18 cellular contexts compared by ENCODE assay signal in genomic region chr1:147565189-147565980, GRCh38. TPM values are rescaled to one million over a fixed set of nuclear protein-coding genes. Genes with fewer than 3 reads are reported as not detected.
DNase-seq lines count a peak whose midpoint lies in the region; ATAC-seq and TF ChIP-seq lines count a peak whose summit lies in the region.
"Had no signal": no experiment of that assay in that cellular context is flagged by ENCODE, and none has a peak within 500 bp of the region (broad histone marks: within the 10 kb centered on the region; RNA-seq: fewer than 3 reads in every experiment).

No MANE protein-coding gene starts in this region.

- H3K4me2 ChIP-seq in GM23338 (no peak overlapping the region; the same call in 1 of the 2 replicates), trophoblast cell (ENCODE audit: low read length) (no peak overlapping the region)

- H3K36me3 ChIP-seq in GM23338 (ENCODE audit: insufficient read depth): no peaks in the 10 kb centered on the region
- H3K36me3 ChIP-seq in trophoblast cell (ENCODE audit: control insufficient read depth in 1 of 2, insufficient read depth in 2 of 2, low read length in 2 of 2): no peaks in the 10 kb centered on the region
- no peaks in the 10 kb centered on the region for H3K36me3 ChIP-seq in colonic mucosa
- H3K36me3 ChIP-seq: BLaER1 had no signal

- H2BK120ac ChIP-seq in trophoblast cell (ENCODE audit: insufficient read depth, low read length, poor library complexity): no peak overlapping the region

- CTCF ChIA-PET in WTC11 (lab: Charles Lee): interaction anchor here (1.1 kb wide), 1 partner anchor 62 kb away, joined by 3 read pairs; no protein-coding TSS in a partner anchor

- no peaks in the 10 kb centered on the region for H3K9me2 ChIP-seq in GM23338 (ENCODE audit: insufficient read depth)

- DNase-seq in GM23338 (ENCODE audit: low spot score) (no peak), WTC11 (ENCODE audit: low spot score) (no peak), trophoblast cell (peak; percentile 59 to 91), caudate nucleus (lab: John Stamatoyannopoulos, UW) (no peak), colonic mucosa (no peak), NCI-H1694 (lab: John Stamatoyannopoulos, UW) (no peak)
- DNase-seq: ACHN; AML-193; CD4-positive, alpha-beta memory T cell; DND-41; EL; HCEC 1CT; KBM-7 had no signal

- no peak overlapping the region for H4K8ac ChIP-seq in trophoblast cell (ENCODE audit: low read depth, low read length)

- no peak overlapping the region for H3K14ac ChIP-seq in trophoblast cell (ENCODE audit: low read length)

- WGBS in trophoblast cell (ENCODE audit: extremely low coverage, insufficient coverage, insufficient read length): no CpG with 5 or more reads among the region's 3 CpGs

- H3K79me1 ChIP-seq in trophoblast cell (ENCODE audit: low read length): no peaks in the 10 kb centered on the region

- POLR2A ChIA-PET in WTC11 (lab: Charles Lee): no interaction called here

- no peak overlapping the region for H4K91ac ChIP-seq in trophoblast cell (ENCODE audit: low read depth, low read length)

- H3K79me2 ChIP-seq in GM23338 (replicated peaks; ENCODE audit: insufficient read depth) (peaks cover 10% of the 10 kb centered on the region; the same call in 1 of the 2 replicates), trophoblast cell (ENCODE audit: control insufficient read depth, insufficient read depth, low read length, poor library complexity) (no peaks in the 10 kb centered on the region)

- H2AFZ ChIP-seq in GM23338 (no peak overlapping the region), trophoblast cell (ENCODE audit: insufficient read depth, low read length, poor library complexity) (no peak overlapping the region)

- H2BK5ac ChIP-seq in trophoblast cell (ENCODE audit: low read depth, low read length, poor library complexity): no peak overlapping the region

- no peak overlapping the region for H3K4ac ChIP-seq in trophoblast cell (ENCODE audit: low read depth, low read length)

- intact Hi-C loops in colonic mucosa (cut with DNase I): no loop called here

- H2BK12ac ChIP-seq in trophoblast cell (ENCODE audit: low read length): no peak overlapping the region

- no peak overlapping the region for H3K23ac ChIP-seq in trophoblast cell (ENCODE audit: low read length)

- H3K4me1 ChIP-seq in GM23338 (ENCODE audit: insufficient read depth): peaks cover 69% of the 10 kb centered on the region
- H3K4me1 ChIP-seq in trophoblast cell (ENCODE audit: control insufficient read depth in 1 of 2, insufficient read depth in 2 of 2, low read length in 2 of 2): peaks cover 0 to 3% of the 10 kb centered on the region in 2 experiments
- H3K4me1 ChIP-seq in colonic mucosa: no peaks in the 10 kb centered on the region

- H4K12ac ChIP-seq in trophoblast cell (ENCODE audit: low read depth, low read length): no peak overlapping the region

- H3F3A ChIP-seq in GM23338 (replicated peaks; ENCODE audit: low read depth): no peaks in the 10 kb centered on the region

- H3K36me3 Mint-ChIP-seq in GM23338 (ENCODE audit: low read depth): peaks cover 4% of the 10 kb centered on the region
- H3K36me3 Mint-ChIP-seq in WTC11: 0 out of 2 replicates have a peak, but pooled peaks cover 4% of the 10 kb centered on the region
- H3K36me3 Mint-ChIP-seq: CD14-positive monocyte, IgD-negative memory B cell had no signal

- peaks cover 70% of the 10 kb centered on the region for H3K4me1 Mint-ChIP-seq in GM23338
- H3K4me1 Mint-ChIP-seq in WTC11: peaks cover 87% of the 10 kb centered on the region

- H3K9ac ChIP-seq in trophoblast cell (ENCODE audit: low read length) (no peak overlapping the region), colonic mucosa (ENCODE audit: low read depth in 2 of 2, low read length in 2 of 2) (no peak overlapping the region)
- H3K9ac ChIP-seq: BLaER1 had no signal

- no peaks in the 10 kb centered on the region for H4K20me1 ChIP-seq in GM23338 (replicated peaks; ENCODE audit: insufficient read depth)
- H4K20me1 ChIP-seq: BLaER1 had no signal

- H3K18ac ChIP-seq in trophoblast cell (ENCODE audit: low read length): no peak overlapping the region

- H3K4me3 Mint-ChIP-seq in GM23338 (no peak overlapping the region), WTC11 (no peak overlapping the region)
- H3K4me3 Mint-ChIP-seq: CD14-positive monocyte; CD4-positive, alpha-beta memory T cell; IgD-negative memory B cell had no signal

- H3K27ac Mint-ChIP-seq in GM23338 (peak overlapping the region; percentile 4), WTC11 (peak overlapping the region; percentile 16; the same call in 1 of the 2 replicates)
- H3K27ac Mint-ChIP-seq: CD4-positive, alpha-beta memory T cell; IgD-negative memory B cell had no signal

- H3K27ac ChIP-seq in GM23338 (ENCODE audit: low read depth): no peak overlapping the region
- no peak overlapping the region for H3K27ac ChIP-seq in trophoblast cell (ENCODE audit: low read depth, low read length)
- no peak overlapping the region for H3K27ac ChIP-seq in caudate nucleus (ENCODE audit: low read depth, low read length)
- no peak overlapping the region for H3K27ac ChIP-seq in colonic mucosa
- H3K27ac ChIP-seq: BLaER1, HL-60 had no signal

- H3K9me3 ChIP-seq in trophoblast cell (ENCODE audit: insufficient read depth, low read depth, low read length): no peaks in the 10 kb centered on the region
- no peaks in the 10 kb centered on the region for H3K9me3 ChIP-seq in colonic mucosa
- H3K9me3 ChIP-seq: BLaER1 had no signal

- H3K27me3 ChIP-seq in GM23338 (ENCODE audit: insufficient read depth) (no peaks in the 10 kb centered on the region), trophoblast cell (ENCODE audit: insufficient read depth, low read length) (no peaks in the 10 kb centered on the region), colonic mucosa (no peaks in the 10 kb centered on the region)
- H3K27me3 ChIP-seq: BLaER1 had no signal

- H2AK5ac ChIP-seq in trophoblast cell (ENCODE audit: low read length): no peak overlapping the region

- peaks cover 6% of the 10 kb centered on the region for H3K27me3 Mint-ChIP-seq in GM23338 (ENCODE audit: insufficient read depth, low read depth, poor library complexity)
- H3K27me3 Mint-ChIP-seq in WTC11 (ENCODE audit: low read depth): no peaks in the 10 kb centered on the region

- ATAC-seq in GM23338: no peak
- no peak for ATAC-seq in WTC11
- ATAC-seq: GM12878 had no signal

- H3K9me3 Mint-ChIP-seq in GM23338: no peaks in the 10 kb centered on the region; the same call in 2 of the 3 replicates
- H3K9me3 Mint-ChIP-seq in WTC11: no peaks in the 10 kb centered on the region
- H3K9me3 Mint-ChIP-seq: CD14-positive monocyte had no signal

- H3K4me3 ChIP-seq in GM23338 (no peak overlapping the region), trophoblast cell (ENCODE audit: low read depth, low read length) (no peak overlapping the region), colonic mucosa (no peak overlapping the region)
- H3K4me3 ChIP-seq: BLaER1, GM12878 had no signal

- no peak for TF ChIP-seq CTCF in GM23338 (conservative IDR thresholded peaks at IDR 0.05; ENCODE audit: low read depth in 2 of 2)
- TF ChIP-seq CTCF in WTC11 (IDR thresholded peaks at IDR 0.05): no peak
- TF ChIP-seq CTCF in colonic mucosa (IDR thresholded peaks at IDR 0.05): no peak

TF ChIP-seq in WTC11, 78 proteins besides CTCF, POLR2A, EP300 and RAD21:
- TF ChIP-seq RELA (CRISPR knock-in tag; IDR thresholded peaks at IDR 0.05; ENCODE audit: borderline replicate concordance): no peak

RNA-seq across cellular contexts. Expression of gene BCL9, which starts 24.1 kb away (rescaled TPM):
- 33.8 and 46.1 TPM in 2 replicates for total RNA-seq in GM23338 (2014; rRNA removed; shearing (Covaris generic))
- polyA plus RNA-seq in GM23338 (2016; fragmentation: Nextera tagmentation; extraction: Ambion mirVana): 11.7 and 13.2 TPM in 2 replicates
- total RNA-seq in WTC11 (2021) (55.5 to 60.3 TPM (median 59.5 TPM) in 3 replicates), colonic mucosa (10 to 100 TPM; 15.5 to 21.4 TPM)
- 15.8 and 16.4 TPM in 2 replicates for polyA plus RNA-seq in trophoblast cell (2013)

Comparison
In these comparisons a context has a peak if more than half of its experiments do, and no peak if none do; other contexts are left out.
1. DNase-seq: peak in trophoblast cell (2 of 2); none in GM23338 (single experiment), WTC11 (single experiment), caudate nucleus (0 of 61), colonic mucosa (single experiment) and NCI-H1694 (single experiment).